ENCODE assay signal across 22 cellular contexts in genomic region chr2:233147829-233148167, GRCh38.
"Had no signal": no experiment of that assay in that cellular context is flagged by ENCODE, and none has a peak within 500 bp of the region (broad histone marks: within the 10 kb centered on the region; RNA-seq: fewer than 3 reads in every experiment).

No MANE protein-coding gene starts in this region.

- H3K36me3 Mint-ChIP-seq: brain had no signal

- H3K27ac Mint-ChIP-seq: activated CD4-positive, alpha-beta memory T cell treated with anti-CD3 and anti-CD28 coated beads, Interleukin-2, amount 10 ng/mL, durations not matched to agents 7 days and 5 days; activated CD4-positive, alpha-beta T cell treated with anti-CD3 and anti-CD28 coated beads for 36 hours; activated naive CD4-positive, alpha-beta T cell treated with anti-CD3 and anti-CD28 coated beads, Interleukin-2, amount 50 U/mL, for 24 hours had no signal

- H3K27me3 Mint-ChIP-seq: activated CD4-positive, alpha-beta memory T cell treated with anti-CD3 and anti-CD28 coated beads, Interleukin-2, amount 10 ng/mL, durations not matched to agents 7 days and 5 days; activated CD4-positive, alpha-beta T cell treated with anti-CD3 and anti-CD28 coated beads for 36 hours; activated naive CD4-positive, alpha-beta T cell treated with anti-CD3 and anti-CD28 coated beads, Interleukin-2, amount 50 U/mL, for 24 hours had no signal

- H3K9me3 Mint-ChIP-seq: activated naive CD4-positive, alpha-beta T cell treated with anti-CD3 and anti-CD28 coated beads, Interleukin-2, amount 50 U/mL, for 24 hours had no signal

- DNase-seq: activated CD4-positive, alpha-beta memory T cell treated with anti-CD3 and anti-CD28 coated beads, Interleukin-2, amount 10 ng/mL, durations not matched to agents 7 days and 5 days; activated CD4-positive, alpha-beta T cell treated with anti-CD3 and anti-CD28 coated beads for 36 hours; activated CD4-positive, alpha-beta T cell treated with anti-CD3 and anti-CD28 coated beads, Interleukin-2, amount 50 U/mL, for 1 hour; activated CD8-positive, alpha-beta memory T cell treated with anti-CD3 and anti-CD28 coated beads, Interleukin-2, amount 50 U/mL, for 48 hours; activated effector memory CD4-positive, alpha-beta T cell treated with Interleukin-2 at 50 U/mL for 16 hours; activated naive CD4-positive, alpha-beta T cell; activated T-cell treated with anti-CD3 and anti-CD28 coated beads, Interleukin-2, amount 50 U/mL, for 1 hour; amygdala; MM.1S; NCI-H1105; NCI-H1436; NCI-H1694 treated with DMSO at 0.1 percent for 48 hours; NCI-H2029 treated with DMSO at 0.1 percent for 48 hours; NCI-H510A treated with DMSO at 0.1 percent for 48 hours; NCI-H69; Peyer's patch; Right ventricle myocardium superior; T1000 had no signal

- ATAC-seq: activated CD4-positive, alpha-beta T cell treated with anti-CD3 and anti-CD28 coated beads for 36 hours; SK-N-SH treated with all-trans-retinoic acid at 6 μM for 48 hours had no signal

- H3K4me3 Mint-ChIP-seq: activated CD4-positive, alpha-beta memory T cell treated with anti-CD3 and anti-CD28 coated beads, Interleukin-2, amount 10 ng/mL, durations not matched to agents 7 days and 5 days; activated CD4-positive, alpha-beta T cell treated with anti-CD3 and anti-CD28 coated beads for 36 hours; activated naive CD4-positive, alpha-beta T cell treated with anti-CD3 and anti-CD28 coated beads, Interleukin-2, amount 50 U/mL, for 24 hours; brain; T-helper 1 cell treated with Interleukin-12 subunit alpha and Interleukin-12 subunit beta and Interleukin-4 antibody, amounts not matched to agents 30 μg/mL and 1 μg/mL, for 36 hours had no signal
